ENCODE assay signal across 8 cellular contexts in the genomic region with DNA sequence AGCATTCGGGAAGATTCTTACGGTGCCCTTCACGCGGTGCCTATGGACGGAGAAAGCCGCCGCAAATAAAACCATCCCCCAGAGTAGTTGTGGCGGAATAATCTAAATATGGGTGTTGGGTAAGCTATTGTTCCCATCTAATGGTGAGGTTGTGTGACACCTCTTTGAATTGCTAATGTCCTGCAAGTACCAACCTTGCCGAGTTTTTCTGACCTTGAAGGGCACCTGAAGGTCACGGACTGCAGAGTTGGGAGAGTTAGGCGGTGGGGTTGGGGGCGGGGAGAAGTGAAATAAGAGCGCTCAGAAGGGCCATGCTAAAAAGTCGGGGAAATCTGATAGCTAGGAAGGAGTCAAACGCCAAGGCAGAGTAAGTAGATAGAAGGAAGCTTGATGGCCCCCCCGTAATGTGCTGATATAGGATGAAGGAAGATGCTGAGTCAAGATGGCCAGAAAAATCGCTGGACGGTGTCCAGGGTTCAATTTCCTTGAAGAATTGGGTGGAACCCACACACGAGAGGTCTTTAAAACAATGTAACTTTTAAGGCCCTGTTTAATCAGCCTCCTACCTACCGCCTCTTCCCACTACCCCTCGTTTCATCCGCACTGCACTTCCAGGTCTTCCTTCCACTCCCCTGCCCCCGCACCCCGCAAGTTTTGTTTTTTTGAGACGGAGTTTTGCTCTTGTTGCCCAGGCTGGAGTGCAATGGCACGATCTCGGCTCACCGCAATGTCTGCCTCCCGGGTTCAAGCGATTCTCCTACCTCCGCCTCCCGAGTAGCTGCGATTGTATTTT. TPM values are rescaled to one million over a fixed set of nuclear protein-coding genes. Genes with fewer than 3 reads are reported as not detected.
DNase-seq lines count a peak whose midpoint lies in the region; ATAC-seq and TF ChIP-seq lines count a peak whose summit lies in the region.

No MANE protein-coding gene starts in this region.

- ATAC-seq in HG03196 (IDR thresholded peaks at IDR 0.05; ENCODE audit: unreplicated experiment) (peak; percentile 12), T-helper 17 cell (peak; percentile 22)

- peak overlapping the region; percentile 88 for H3K4me3 Mint-ChIP-seq in T-helper 17 cell

- peak overlapping the region; percentile 82 for H3K4me3 ChIP-seq in AG10803 (ENCODE audit: low read length)
- peak overlapping the region; percentile 56 for H3K4me3 ChIP-seq in GM12864 (ENCODE audit: low read depth, low read length)
- H3K4me3 ChIP-seq in endocrine pancreas (ENCODE audit: control insufficient read depth, insufficient read depth, low read length) = peak overlapping the region; percentile 45
- H3K4me3 ChIP-seq in mucosa of rectum (ENCODE audit: low read length in 2 of 2) = peak overlapping the region; percentile 69 to 96

- H3K4me1 ChIP-seq in endocrine pancreas (ENCODE audit: control insufficient read depth, insufficient read depth, low read length) (peaks cover 8% of the 10 kb centered on the region), mucosa of rectum (ENCODE audit: control insufficient read depth in 2 of 2, insufficient read depth in 2 of 2, low read length in 2 of 2) (peaks cover 3 to 8% of the 10 kb centered on the region in 2 donors)

- no peak for TF ChIP-seq CTCF in AG10803 (conservative IDR thresholded peaks at IDR 0.05; ENCODE audit: low read length)
- TF ChIP-seq CTCF in GM12864 (IDR thresholded peaks at IDR 0.05; ENCODE audit: low read depth, low read length, missing control alignments) = no peak

- H3K9ac ChIP-seq in endocrine pancreas (ENCODE audit: control insufficient read depth, insufficient read depth, low read length) (peak overlapping the region; percentile 8), mucosa of rectum (ENCODE audit: low read depth in 1 of 2, low read length in 2 of 2) (peak overlapping the region; percentile 79 to 92)

- peak overlapping the region; percentile 79 for H3K27ac Mint-ChIP-seq in T-helper 17 cell

- H3K27me3 ChIP-seq in endocrine pancreas (ENCODE audit: control insufficient read depth, insufficient read depth, low read length) = no peaks in the 10 kb centered on the region
- no peaks in the 10 kb centered on the region for H3K27me3 ChIP-seq in mucosa of rectum (ENCODE audit: control insufficient read depth in 2 of 2, insufficient read depth in 2 of 2, low read length in 2 of 2)

- no peaks in the 10 kb centered on the region for H3K36me3 ChIP-seq in endocrine pancreas (ENCODE audit: control insufficient read depth, insufficient read depth, low read length)
- H3K36me3 ChIP-seq in mucosa of rectum (ENCODE audit: control insufficient read depth in 2 of 2, insufficient read depth in 2 of 2, low read length in 2 of 2) = no peaks in the 10 kb centered on the region

- DNase-seq in AG10803 (ENCODE audit: low read depth) (peak; percentile 22), GM12864 (ENCODE audit: low read depth) (no peak), T-helper 17 cell (no peak), ureter (ENCODE audit: low spot score) (peak; percentile 54), NCI-H1436 treated with DMSO at 0.1 percent for 48 hours (lab: John Stamatoyannopoulos, UW) (no peak)

- H3K9me3 ChIP-seq in T-helper 17 cell (ENCODE audit: control insufficient read depth, low read length, poor library complexity, severe bottlenecking) = no peaks in the 10 kb centered on the region
- H3K9me3 ChIP-seq in endocrine pancreas (ENCODE audit: control insufficient read depth, low read length) = no peaks in the 10 kb centered on the region
- H3K9me3 ChIP-seq in mucosa of rectum (ENCODE audit: control insufficient read depth in 2 of 2, low read length in 2 of 2) = no peaks in the 10 kb centered on the region

- H3K27me3 Mint-ChIP-seq in T-helper 17 cell = no peaks in the 10 kb centered on the region

- H3K36me3 Mint-ChIP-seq in T-helper 17 cell (ENCODE audit: low read depth) = no peaks in the 10 kb centered on the region

- peaks cover 32% of the 10 kb centered on the region for H3K4me1 Mint-ChIP-seq in T-helper 17 cell

- H3K27ac ChIP-seq in mucosa of rectum (ENCODE audit: low read depth in 2 of 2, low read length in 2 of 2) = peak overlapping the region; percentile 80 to 87

RNA-seq across cellular contexts. Expression of a gene that starts 0.6 kb away (rescaled TPM):
- total RNA-seq in T-helper 17 cell = under 1 TPM; 0.86 to 0.97 TPM
- 3.5 TPM for total RNA-seq in ureter

RNA-seq across cellular contexts. Expression of a gene that starts 0.7 kb away (rescaled TPM):
- 10 to 100 TPM; 20.7 to 33.2 TPM for total RNA-seq in T-helper 17 cell
- 59.9 TPM for total RNA-seq in ureter

Comparison
In these comparisons a context has a peak if more than half of its experiments do, and no peak if none do; other contexts are left out.
1. DNase-seq: peak in AG10803 (single experiment) and ureter (single experiment); none in GM12864 (single experiment), T-helper 17 cell (0 of 3) and NCI-H1436 treated with DMSO at 0.1 percent for 48 hours (single experiment).
2. Peak in every context shown above with its lines, with median percentiles within 50 percentile points of each other: H3K4me3 ChIP-seq.